Comparison of ENCODE assay signal across 19 cellular contexts in the genomic region with DNA sequence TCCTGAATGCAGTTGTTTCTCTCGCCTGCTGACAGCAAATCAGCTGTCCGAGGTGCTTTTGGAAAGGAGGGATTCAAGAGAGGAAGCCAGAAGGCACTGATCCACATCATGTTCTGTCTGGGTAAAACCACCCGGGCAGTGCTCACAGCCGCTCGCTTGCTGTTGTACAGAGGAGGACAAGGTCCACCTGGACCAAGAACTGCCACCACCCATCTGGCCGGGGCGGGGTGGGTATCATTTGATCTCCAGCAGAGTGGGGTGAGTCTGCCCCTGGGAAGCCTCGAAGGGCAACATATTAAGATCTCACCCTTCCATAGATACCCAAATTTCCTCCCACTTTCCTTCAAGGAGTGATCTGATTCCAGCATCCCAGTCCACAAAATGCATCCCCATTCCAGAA.
A peak's percentile ranks its signal among the peaks of the same experiment; 100 is the strongest.
DNase-seq lines count a peak whose midpoint lies in the region; ATAC-seq and TF ChIP-seq lines count a peak whose summit lies in the region.
"Had no signal": no experiment of that assay in that cellular context is flagged by ENCODE, and none has a peak within 500 bp of the region (broad histone marks: within the 10 kb centered on the region; RNA-seq: fewer than 3 reads in every experiment).

No MANE protein-coding gene starts in this region.

- no peaks in the 10 kb centered on the region for H4K20me1 ChIP-seq in osteoblast (ENCODE audit: insufficient read depth, low read length)
- H4K20me1 ChIP-seq: BLaER1 had no signal

- H3K4me3 Mint-ChIP-seq in MCF 10A (ENCODE audit: unreplicated experiment) = no peak overlapping the region
- H3K4me3 Mint-ChIP-seq: B cell; CD4-positive, CD25-positive, alpha-beta regulatory T cell; CD8-positive, alpha-beta T cell had no signal

- BruUV-seq in MCF 10A (replicated peaks; lab: Mats Ljungman, UMichigan) = no TSS peak

- no peaks in the 10 kb centered on the region for H3K36me3 Mint-ChIP-seq in MCF 10A (ENCODE audit: insufficient read depth, unreplicated experiment)
- H3K36me3 Mint-ChIP-seq: CD4-positive, CD25-positive, alpha-beta regulatory T cell; CD8-positive, alpha-beta T cell had no signal

- no peaks in the 10 kb centered on the region for H3K4me1 Mint-ChIP-seq in MCF 10A (ENCODE audit: insufficient read depth, unreplicated experiment)

- TF ChIP-seq CTCF in MCF 10A (IDR thresholded peaks at IDR 0.05; ENCODE audit: unreplicated experiment) = no peak
- TF ChIP-seq CTCF in breast epithelium (IDR thresholded peaks at IDR 0.05) = no peak
- no peak for TF ChIP-seq CTCF in osteoblast (IDR thresholded peaks at IDR 0.05; ENCODE audit: extremely low read depth, low read depth, low read length)
- TF ChIP-seq CTCF in tibial artery (IDR thresholded peaks at IDR 0.05) = no peak

- peak overlapping the region; percentile 41 for H3K27ac Mint-ChIP-seq in MCF 10A (ENCODE audit: low read depth, unreplicated experiment)
- H3K27ac Mint-ChIP-seq: B cell; CD4-positive, CD25-positive, alpha-beta regulatory T cell; CD8-positive, alpha-beta T cell had no signal

- H3K36me3 ChIP-seq in breast epithelium = no peaks in the 10 kb centered on the region
- H3K36me3 ChIP-seq in osteoblast (ENCODE audit: insufficient read depth, low read length) = no peaks in the 10 kb centered on the region
- H3K36me3 ChIP-seq in tibial artery = no peaks in the 10 kb centered on the region

- H3K9me3 ChIP-seq in breast epithelium (no peaks in the 10 kb centered on the region), osteoblast (ENCODE audit: low read depth, low read length) (no peaks in the 10 kb centered on the region), tibial artery (no peaks in the 10 kb centered on the region)

- POLR2A ChIA-PET in MCF 10A (lab: Yijun Ruan, JAX) = no interaction called here

- intact Hi-C loops in MCF 10A (cut with micrococcal nuclease) = loop anchor here (10.0 kb wide), 1 partner anchor 1259 kb away; no protein-coding TSS in a partner anchor
- intact Hi-C loops in breast epithelium (cut with DNase I; ENCODE audit: low total_unique reads) = no loop called here
- intact Hi-C loops in tibial artery (cut with DNase I; ENCODE audit: low total_unique reads) = loop anchor here (10.0 kb wide), 1 partner anchor 319 kb away; no protein-coding TSS in a partner anchor

- no peak overlapping the region for H2AFZ ChIP-seq in osteoblast (ENCODE audit: low read length)

- ATAC-seq in left lobe of liver = peak; percentile 9
- no peak for ATAC-seq in HG03354 (IDR thresholded peaks at IDR 0.05; ENCODE audit: poor library complexity, severe bottlenecking, unreplicated experiment)
- no peak for ATAC-seq in HG03342 (IDR thresholded peaks at IDR 0.05; ENCODE audit: unreplicated experiment)
- ATAC-seq: CD8-positive, alpha-beta T cell had no signal

- no peaks in the 10 kb centered on the region for H3K79me2 ChIP-seq in osteoblast (ENCODE audit: insufficient read depth, low read length)

- no peak for TF ChIP-seq POLR2A in breast epithelium (IDR thresholded peaks at IDR 0.05)

- no peak for DNase-seq in MCF 10A (ENCODE audit: unreplicated experiment)
- DNase-seq in breast epithelium (ENCODE audit: low spot score in 2 of 2) = no peak
- DNase-seq in left lobe of liver (ENCODE audit: low spot score) = no peak
- peak; percentile 29 for DNase-seq in osteoblast (ENCODE audit: insufficient read length, low spot score, missing footprints)
- no peak for DNase-seq in tibial artery
- DNase-seq: Caco-2; CD4-positive, CD25-positive, alpha-beta regulatory T cell; CD8-positive, alpha-beta T cell; DMS153; DND-41; GOT3; H7; HCEC 1CT had no signal

- CTCF ChIA-PET in MCF 10A (lab: Yijun Ruan, JAX) = interaction anchor here (0.5 kb wide), 1 partner anchor 41 kb away, joined by 3 read pairs; no protein-coding TSS in a partner anchor

- no peaks in the 10 kb centered on the region for H3K27me3 Mint-ChIP-seq in MCF 10A (ENCODE audit: insufficient read depth, unreplicated experiment)

- no peak overlapping the region for H3K4me3 ChIP-seq in breast epithelium
- H3K4me3 ChIP-seq in osteoblast (ENCODE audit: insufficient read depth, low read length) = no peak overlapping the region
- H3K4me3 ChIP-seq in tibial artery = no peak overlapping the region
- H3K4me3 ChIP-seq: BLaER1 had no signal

- H3K4me1 ChIP-seq in breast epithelium = no peaks in the 10 kb centered on the region
- H3K4me1 ChIP-seq in osteoblast (ENCODE audit: insufficient read depth, low read length) = peaks cover 5% of the 10 kb centered on the region
- H3K4me1 ChIP-seq in tibial artery = peaks cover 0 to 14% (median 3%) of the 10 kb centered on the region in 4 donors
- H3K4me1 ChIP-seq: Caco-2 had no signal

- H3K9me3 Mint-ChIP-seq in MCF 10A (ENCODE audit: unreplicated experiment) = no peaks in the 10 kb centered on the region
- H3K9me3 Mint-ChIP-seq: CD8-positive, alpha-beta T cell had no signal

- no peaks in the 10 kb centered on the region for H3K27me3 ChIP-seq in breast epithelium
- peaks cover 5% of the 10 kb centered on the region for H3K27me3 ChIP-seq in osteoblast (ENCODE audit: insufficient read depth, low read length)
- peaks cover 0 to 7% of the 10 kb centered on the region in 2 donors for H3K27me3 ChIP-seq in tibial artery
- H3K27me3 ChIP-seq: BLaER1 had no signal

- no peak overlapping the region for H3K4me2 ChIP-seq in osteoblast (ENCODE audit: insufficient read depth, low read length)
- H3K4me2 ChIP-seq: BLaER1 had no signal

- H3K27ac ChIP-seq in breast epithelium = no peak overlapping the region
- H3K27ac ChIP-seq in osteoblast (ENCODE audit: low read depth, low read length) = no peak overlapping the region
- H3K27ac ChIP-seq in tibial artery = no peak overlapping the region
- H3K27ac ChIP-seq: 22Rv1, BLaER1, C4-2B had no signal
